ENCODE assay signal across 1 cellular context in the genomic region with DNA sequence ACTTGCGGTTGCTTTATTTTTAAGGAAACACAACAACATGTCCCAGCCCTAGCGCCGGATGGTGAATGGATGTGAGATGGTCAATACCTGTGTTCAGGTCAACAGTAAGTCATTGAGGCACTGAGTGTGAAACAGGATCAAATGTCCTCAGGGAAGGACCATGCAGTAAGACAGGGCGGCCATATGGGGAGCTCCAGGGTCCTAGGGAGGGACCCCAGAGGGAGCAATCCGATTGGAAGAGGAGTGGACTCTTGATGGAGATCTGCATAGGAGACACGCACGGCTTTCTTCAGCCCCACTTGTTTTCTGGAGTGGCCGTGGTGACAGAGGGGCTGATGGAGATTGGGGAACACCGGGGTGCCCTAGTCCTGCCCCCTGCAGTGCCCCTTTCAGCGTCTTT.
TF ChIP-seq lines count a peak whose summit lies in the region.

No MANE protein-coding gene starts in this region.

TF ChIP-seq in K562, 482 proteins besides CTCF, POLR2A, EP300 and RAD21:
- TF ChIP-seq ZFX (CRISPR knock-in tag; IDR thresholded peaks at IDR 0.05) (no peak), CBFB (CRISPR knock-in tag; IDR thresholded peaks at IDR 0.05) (no peak), NR4A1 (CRISPR knock-in tag; IDR thresholded peaks at IDR 0.05) (no peak), NR4A1 (tag; IDR thresholded peaks at IDR 0.05) (no peak)
- TF ChIP-seq, protein P1, sequence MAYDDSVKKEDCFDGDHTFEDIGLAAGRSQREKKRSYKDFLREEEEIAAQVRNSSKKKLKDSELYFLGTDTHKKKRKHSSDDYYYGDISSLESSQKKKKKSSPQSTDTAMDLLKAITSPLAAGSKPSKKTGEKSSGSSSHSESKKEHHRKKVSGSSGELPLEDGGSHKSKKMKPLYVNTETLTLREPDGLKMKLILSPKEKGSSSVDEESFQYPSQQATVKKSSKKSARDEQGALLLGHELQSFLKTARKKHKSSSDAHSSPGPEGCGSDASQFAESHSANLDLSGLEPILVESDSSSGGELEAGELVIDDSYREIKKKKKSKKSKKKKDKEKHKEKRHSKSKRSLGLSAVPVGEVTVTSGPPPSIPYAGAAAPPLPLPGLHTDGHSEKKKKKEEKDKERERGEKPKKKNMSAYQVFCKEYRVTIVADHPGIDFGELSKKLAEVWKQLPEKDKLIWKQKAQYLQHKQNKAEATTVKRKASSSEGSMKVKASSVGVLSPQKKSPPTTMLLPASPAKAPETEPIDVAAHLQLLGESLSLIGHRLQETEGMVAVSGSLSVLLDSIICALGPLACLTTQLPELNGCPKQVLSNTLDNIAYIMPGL (CRISPR knock-in tag; IDR thresholded peaks at IDR 0.05), result no peak
